In genomic region chr2:56113571-56113970, GRCh38 we compare ENCODE assay signal across 24 cellular contexts.
DNase-seq lines count a peak whose midpoint lies in the region; ATAC-seq and TF ChIP-seq lines count a peak whose summit lies in the region.
"Had no signal": no experiment of that assay in that cellular context is flagged by ENCODE, and none has a peak within 500 bp of the region (broad histone marks: within the 10 kb centered on the region; RNA-seq: fewer than 3 reads in every experiment).

No MANE protein-coding gene starts in this region.

- H4K20me1 ChIP-seq in osteoblast (ENCODE audit: insufficient read depth, low read length): no peaks in the 10 kb centered on the region

- peaks cover 4% of the 10 kb centered on the region for H3K4me1 Mint-ChIP-seq in endodermal cell
- peaks cover 74% of the 10 kb centered on the region for H3K4me1 Mint-ChIP-seq in nephron progenitor cell

- H3K9me3 Mint-ChIP-seq in endodermal cell (no peaks in the 10 kb centered on the region), nephron progenitor cell (no peaks in the 10 kb centered on the region)

- H3K9me3 ChIP-seq in endodermal cell (ENCODE audit: control insufficient read depth, low read length) (no peaks in the 10 kb centered on the region), osteoblast (ENCODE audit: low read depth, low read length) (no peaks in the 10 kb centered on the region)
- H3K9me3 ChIP-seq: Peyer's patch had no signal

- no peak overlapping the region for H2AFZ ChIP-seq in osteoblast (ENCODE audit: low read length)

- H3K27ac Mint-ChIP-seq in endodermal cell (no peak overlapping the region), nephron progenitor cell (peak overlapping the region; percentile 61)

- no peaks in the 10 kb centered on the region for H3K79me2 ChIP-seq in osteoblast (ENCODE audit: insufficient read depth, low read length)

- DNase-seq in NCI-H2227 treated with DMSO at 0.1 percent for 48 hours (lab: John Stamatoyannopoulos, UW) (peak; percentile 66), endodermal cell (no peak), nephron progenitor cell (peak; percentile 7), SIG-M5 treated with dmso at 0.1 percent for 504 hours (lab: John Stamatoyannopoulos, UW; ENCODE audit: unreplicated experiment) (no peak), osteoblast (ENCODE audit: insufficient read length, low spot score, missing footprints) (no peak)
- DNase-seq: Calu3, DMS79 treated with DMSO at 0.1 percent for 48 hours, GF-D8, Karpas-422, NCI-H1092, NCI-H1417 treated with DMSO at 0.1 percent for 48 hours, NCI-H187 treated with DMSO at 0.1 percent for 48 hours, NCI-H2171 treated with DMSO at 0.1 percent for 48 hours, NCI-H446, NCI-H524 treated with DMSO at 0.1 percent for 48 hours, NCI-H82, OCI-M1, Peyer's patch, SHP77 treated with DMSO at 0.1 percent for 48 hours, SW 1271 had no signal

- no peak overlapping the region for H3K4me2 ChIP-seq in osteoblast (ENCODE audit: insufficient read depth, low read length)

- H3K36me3 Mint-ChIP-seq in endodermal cell (ENCODE audit: low read depth): no peaks in the 10 kb centered on the region
- no peaks in the 10 kb centered on the region for H3K36me3 Mint-ChIP-seq in nephron progenitor cell (ENCODE audit: low read depth)

- H3K4me3 Mint-ChIP-seq in endodermal cell (no peak overlapping the region), nephron progenitor cell (peak overlapping the region; percentile 47)

- no peak for ATAC-seq in GM18870 (IDR thresholded peaks at IDR 0.05; ENCODE audit: unreplicated experiment)
- no peak for ATAC-seq in HG03139 (IDR thresholded peaks at IDR 0.05; ENCODE audit: unreplicated experiment)
- ATAC-seq: HCT116 had no signal

- H3K4me1 ChIP-seq in endodermal cell (ENCODE audit: control insufficient read depth, insufficient read depth, low read length) (no peaks in the 10 kb centered on the region), osteoblast (ENCODE audit: insufficient read depth, low read length) (no peaks in the 10 kb centered on the region)
- H3K4me1 ChIP-seq: Peyer's patch had no signal

- H3K4me3 ChIP-seq in endodermal cell (ENCODE audit: low read length) (no peak overlapping the region), osteoblast (ENCODE audit: insufficient read depth, low read length) (no peak overlapping the region)
- H3K4me3 ChIP-seq: Peyer's patch, SK-N-MC had no signal

- 43 to 86% methylated on average over 2 of the region's 2 CpGs for WGBS in endodermal cell (ENCODE audit: insufficient coverage in 1 of 2, insufficient read length in 1 of 2), 2 experiments

- no peak for TF ChIP-seq CTCF in endodermal cell (conservative IDR thresholded peaks at IDR 0.05)
- TF ChIP-seq CTCF in nephron progenitor cell (IDR thresholded peaks at IDR 0.05): no peak
- no peak for TF ChIP-seq CTCF in osteoblast (IDR thresholded peaks at IDR 0.05; ENCODE audit: extremely low read depth, low read depth, low read length)

- H3K27me3 ChIP-seq in endodermal cell (ENCODE audit: control insufficient read depth, insufficient read depth, low read length, poor library complexity, severe bottlenecking) (no peaks in the 10 kb centered on the region), osteoblast (ENCODE audit: insufficient read depth, low read length) (no peaks in the 10 kb centered on the region)
- H3K27me3 ChIP-seq: Peyer's patch had no signal

- H3K36me3 ChIP-seq in endodermal cell (ENCODE audit: control insufficient read depth, insufficient read depth, low read length) (no peaks in the 10 kb centered on the region), osteoblast (ENCODE audit: insufficient read depth, low read length) (no peaks in the 10 kb centered on the region)
- H3K36me3 ChIP-seq: Peyer's patch had no signal

- no peaks in the 10 kb centered on the region for H3K27me3 Mint-ChIP-seq in endodermal cell (ENCODE audit: insufficient read depth)
- H3K27me3 Mint-ChIP-seq in nephron progenitor cell (ENCODE audit: low read depth, poor library complexity): no peaks in the 10 kb centered on the region

- no peak overlapping the region for H3K9ac ChIP-seq in endodermal cell (ENCODE audit: extremely low read depth, low read length, poor library complexity, severe bottlenecking)

- H3K27ac ChIP-seq in endodermal cell (ENCODE audit: low read depth, low read length) (peak overlapping the region; percentile 69), osteoblast (ENCODE audit: low read depth, low read length) (no peak overlapping the region)
- H3K27ac ChIP-seq: Peyer's patch, SK-N-MC had no signal

Comparison
In these comparisons a context has a peak if more than half of its experiments do, and no peak if none do; other contexts are left out.
1. DNase-seq: peak in NCI-H2227 treated with DMSO at 0.1 percent for 48 hours (single experiment) and nephron progenitor cell (single experiment); none in endodermal cell (single experiment), SIG-M5 treated with dmso at 0.1 percent for 504 hours (single experiment) and osteoblast (single experiment).